Comparison of ENCODE assay signal across 10 cellular contexts in the genomic region with DNA sequence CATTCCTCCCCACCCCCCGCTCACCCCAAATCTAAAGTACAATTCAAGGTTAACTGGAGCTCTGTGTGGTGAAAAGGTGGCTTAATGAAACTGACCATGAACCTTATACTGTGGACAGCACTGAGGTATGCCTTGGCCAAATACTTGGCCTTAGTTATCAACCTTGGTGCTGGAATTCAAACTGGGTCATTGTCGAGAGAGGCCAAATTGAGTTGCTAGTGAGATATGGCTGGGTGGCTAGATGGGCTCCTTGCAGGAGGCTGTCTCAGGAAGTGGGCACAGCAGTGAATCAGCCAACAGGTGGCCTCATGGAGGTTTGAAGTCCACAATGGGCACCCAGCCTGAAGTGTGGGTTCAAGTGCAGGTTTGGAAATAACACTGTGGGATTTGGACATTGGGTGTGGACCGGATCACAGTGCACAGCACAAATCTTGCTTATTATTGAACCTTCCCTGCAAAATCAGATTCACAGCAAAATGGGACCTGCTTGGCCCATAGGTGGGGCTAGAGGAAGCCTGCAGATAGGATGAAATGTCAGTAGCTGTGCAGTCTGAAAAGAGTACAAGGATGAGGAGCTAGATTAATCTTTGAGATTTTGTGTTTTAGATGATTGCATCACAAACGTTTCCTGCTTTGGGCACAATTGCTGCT. TPM values are rescaled to one million over a fixed set of nuclear protein-coding genes. Genes with fewer than 3 reads are reported as not detected.
DNase-seq lines count a peak whose midpoint lies in the region; ATAC-seq and TF ChIP-seq lines count a peak whose summit lies in the region.
"Had no signal": no experiment of that assay in that cellular context is flagged by ENCODE, and none has a peak within 500 bp of the region (broad histone marks: within the 10 kb centered on the region; RNA-seq: fewer than 3 reads in every experiment).

No MANE protein-coding gene starts in this region.

- no peaks in the 10 kb centered on the region for H3F3A ChIP-seq in GM23338 (replicated peaks; ENCODE audit: low read depth)

- H3K4me3 ChIP-seq in AG09309 (ENCODE audit: control insufficient read depth, low read depth, low read length) (no peak overlapping the region), GM23338 (no peak overlapping the region), Panc1 (ENCODE audit: low read depth in 2 of 2, low read length in 2 of 2) (no peak overlapping the region), heart right ventricle (no peak overlapping the region)
- H3K4me3 ChIP-seq: SJCRH30 had no signal

- H3K27ac Mint-ChIP-seq in GM23338: no peak overlapping the region

- no peak overlapping the region for H2AFZ ChIP-seq in GM23338

- H3K36me3 ChIP-seq in GM23338 (ENCODE audit: insufficient read depth) (no peaks in the 10 kb centered on the region), Panc1 (ENCODE audit: control insufficient read depth, insufficient read depth, low read length) (no peaks in the 10 kb centered on the region), heart right ventricle (no peaks in the 10 kb centered on the region)
- H3K36me3 ChIP-seq: SJCRH30 had no signal

- CTCF ChIA-PET in Panc1 (lab: Charles Lee): interaction anchor here (0.5 kb wide), 1 partner anchor 145 kb away, joined by 3 read pairs; no protein-coding TSS in a partner anchor

- H3K27me3 Mint-ChIP-seq in GM23338 (ENCODE audit: insufficient read depth, low read depth, poor library complexity): peaks cover 3% of the 10 kb centered on the region

- no TSS peak for BruUV-seq in Panc1 (replicated peaks; lab: Mats Ljungman, UMichigan)

- H3K9me3 Mint-ChIP-seq in GM23338: no peaks in the 10 kb centered on the region

- no peaks in the 10 kb centered on the region for H3K9me2 ChIP-seq in GM23338 (ENCODE audit: insufficient read depth)

- no peak overlapping the region for H3K4me3 Mint-ChIP-seq in GM23338

- H3K27me3 ChIP-seq in GM23338 (ENCODE audit: insufficient read depth) (no peaks in the 10 kb centered on the region), Panc1 (ENCODE audit: control insufficient read depth, insufficient read depth, low read length) (no peaks in the 10 kb centered on the region), heart right ventricle (no peaks in the 10 kb centered on the region)
- H3K27me3 ChIP-seq: SJCRH30 had no signal

- no peaks in the 10 kb centered on the region for H3K36me3 Mint-ChIP-seq in GM23338 (ENCODE audit: low read depth)

- peaks cover 25% of the 10 kb centered on the region for H3K4me1 ChIP-seq in GM23338 (ENCODE audit: insufficient read depth)
- no peaks in the 10 kb centered on the region; the same call in 1 of the 2 replicates for H3K4me1 ChIP-seq in Panc1 (ENCODE audit: control insufficient read depth, insufficient read depth, low read length)
- peaks cover 0 to 83% (median 64%) of the 10 kb centered on the region in 9 donors for H3K4me1 ChIP-seq in heart right ventricle

- H3K4me1 Mint-ChIP-seq in GM23338: peaks cover 53% of the 10 kb centered on the region

- POLR2A ChIA-PET in Panc1 (lab: Charles Lee): interaction anchor here (0.6 kb wide), 1 partner anchor 26 kb away, joined by 4 read pairs; no protein-coding TSS in a partner anchor

- intact Hi-C loops in Panc1 (cut with micrococcal nuclease; ENCODE audit: unreplicated experiment): no loop called here
- intact Hi-C loops in heart right ventricle (cut with DNase I): loop anchor here in 2 of 10 donors (10.0 kb wide), 2 partner anchors 263 to 663 kb away; no protein-coding TSS in a partner anchor

- H3K9me3 ChIP-seq in Panc1 (ENCODE audit: control insufficient read depth, insufficient read depth, low read depth, low read length): no peaks in the 10 kb centered on the region
- H3K9me3 ChIP-seq in heart right ventricle: no peaks in the 10 kb centered on the region
- H3K9me3 ChIP-seq: SJCRH30 had no signal

- DNase-seq in AG09309 (ENCODE audit: low read depth): no peak
- DNase-seq in GM23338 (ENCODE audit: low spot score): peak; percentile 29
- no peak for DNase-seq in Panc1 (ENCODE audit: low read depth, low spot score)
- DNase-seq in heart right ventricle: no peak
- DNase-seq in islet precursor cell: no peak
- DNase-seq in NK-92 (lab: John Stamatoyannopoulos, UW; ENCODE audit: unreplicated experiment): no peak
- no peak for DNase-seq in activated naive CD4-positive, alpha-beta T cell treated with Interleukin-2 at 50 U/mL for 16 hours
- DNase-seq: cerebellar nuclear complex had no signal

- in situ Hi-C loops in Panc1 (cut with HindIII; ENCODE audit: low pct_unique_long_range_greater_than_20kb, low sequenced_read_pairs): no loop called here

- H3K27ac ChIP-seq in GM23338 (ENCODE audit: low read depth): no peak overlapping the region
- H3K27ac ChIP-seq in Panc1 (ENCODE audit: low read length): no peak overlapping the region
- no peak overlapping the region for H3K27ac ChIP-seq in heart right ventricle
- H3K27ac ChIP-seq: SJCRH30 had no signal

- ATAC-seq in GM23338: peak; percentile 68
- no peak for ATAC-seq in Panc1
- peak in 3 of 8 donors; percentile 24 to 47 (median 41) for ATAC-seq in heart right ventricle
- no peak for ATAC-seq in HG03565 (IDR thresholded peaks at IDR 0.05; ENCODE audit: unreplicated experiment)

- H3K4me2 ChIP-seq in GM23338: no peak overlapping the region

- H4K20me1 ChIP-seq in GM23338 (replicated peaks; ENCODE audit: insufficient read depth): peaks cover 7% of the 10 kb centered on the region; the same call in 1 of the 2 replicates

- WGBS in heart right ventricle, 2 donors: 73 to 77% methylated on average over 4 of the region's 4 CpGs

- TF ChIP-seq CTCF in AG09309 (IDR thresholded peaks at IDR 0.05; ENCODE audit: control insufficient read depth, insufficient read depth, low read depth, low read length, missing control alignments) (peak; percentile 36), GM23338 (conservative IDR thresholded peaks at IDR 0.05; ENCODE audit: low read depth in 2 of 2) (peak; percentile 56 to 69), Panc1 (IDR thresholded peaks at IDR 0.05) (peak; percentile 63), heart right ventricle (IDR thresholded peaks at IDR 0.05) (peak in 6 of 9 donors; percentile 16 to 56 (median 40))

- H3K79me2 ChIP-seq in GM23338 (replicated peaks; ENCODE audit: insufficient read depth): peaks cover 100% of the 10 kb centered on the region

TF ChIP-seq in GM23338, 12 proteins besides CTCF, POLR2A, EP300 and RAD21:
- TF ChIP-seq JUNB (IDR thresholded peaks at IDR 0.05; ENCODE audit: unreplicated experiment) (no peak), POLR2AphosphoS5 (IDR thresholded peaks at IDR 0.05; ENCODE audit: low read depth) (no peak), STAT1 (IDR thresholded peaks at IDR 0.05; ENCODE audit: unreplicated experiment) (no peak)
- TF ChIP-seq, protein P1, sequence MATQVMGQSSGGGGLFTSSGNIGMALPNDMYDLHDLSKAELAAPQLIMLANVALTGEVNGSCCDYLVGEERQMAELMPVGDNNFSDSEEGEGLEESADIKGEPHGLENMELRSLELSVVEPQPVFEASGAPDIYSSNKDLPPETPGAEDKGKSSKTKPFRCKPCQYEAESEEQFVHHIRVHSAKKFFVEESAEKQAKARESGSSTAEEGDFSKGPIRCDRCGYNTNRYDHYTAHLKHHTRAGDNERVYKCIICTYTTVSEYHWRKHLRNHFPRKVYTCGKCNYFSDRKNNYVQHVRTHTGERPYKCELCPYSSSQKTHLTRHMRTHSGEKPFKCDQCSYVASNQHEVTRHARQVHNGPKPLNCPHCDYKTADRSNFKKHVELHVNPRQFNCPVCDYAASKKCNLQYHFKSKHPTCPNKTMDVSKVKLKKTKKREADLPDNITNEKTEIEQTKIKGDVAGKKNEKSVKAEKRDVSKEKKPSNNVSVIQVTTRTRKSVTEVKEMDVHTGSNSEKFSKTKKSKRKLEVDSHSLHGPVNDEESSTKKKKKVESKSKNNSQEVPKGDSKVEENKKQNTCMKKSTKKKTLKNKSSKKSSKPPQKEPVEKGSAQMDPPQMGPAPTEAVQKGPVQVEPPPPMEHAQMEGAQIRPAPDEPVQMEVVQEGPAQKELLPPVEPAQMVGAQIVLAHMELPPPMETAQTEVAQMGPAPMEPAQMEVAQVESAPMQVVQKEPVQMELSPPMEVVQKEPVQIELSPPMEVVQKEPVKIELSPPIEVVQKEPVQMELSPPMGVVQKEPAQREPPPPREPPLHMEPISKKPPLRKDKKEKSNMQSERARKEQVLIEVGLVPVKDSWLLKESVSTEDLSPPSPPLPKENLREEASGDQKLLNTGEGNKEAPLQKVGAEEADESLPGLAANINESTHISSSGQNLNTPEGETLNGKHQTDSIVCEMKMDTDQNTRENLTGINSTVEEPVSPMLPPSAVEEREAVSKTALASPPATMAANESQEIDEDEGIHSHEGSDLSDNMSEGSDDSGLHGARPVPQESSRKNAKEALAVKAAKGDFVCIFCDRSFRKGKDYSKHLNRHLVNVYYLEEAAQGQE (IDR thresholded peaks at IDR 0.05; ENCODE audit: unreplicated experiment): no peak
- TF ChIP-seq, protein P2, sequence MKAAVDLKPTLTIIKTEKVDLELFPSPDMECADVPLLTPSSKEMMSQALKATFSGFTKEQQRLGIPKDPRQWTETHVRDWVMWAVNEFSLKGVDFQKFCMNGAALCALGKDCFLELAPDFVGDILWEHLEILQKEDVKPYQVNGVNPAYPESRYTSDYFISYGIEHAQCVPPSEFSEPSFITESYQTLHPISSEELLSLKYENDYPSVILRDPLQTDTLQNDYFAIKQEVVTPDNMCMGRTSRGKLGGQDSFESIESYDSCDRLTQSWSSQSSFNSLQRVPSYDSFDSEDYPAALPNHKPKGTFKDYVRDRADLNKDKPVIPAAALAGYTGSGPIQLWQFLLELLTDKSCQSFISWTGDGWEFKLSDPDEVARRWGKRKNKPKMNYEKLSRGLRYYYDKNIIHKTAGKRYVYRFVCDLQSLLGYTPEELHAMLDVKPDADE (IDR thresholded peaks at IDR 0.05): no peak

RNA-seq across cellular contexts. Expression of a gene that starts 5.6 kb away (rescaled TPM):
- 45.1 and 47.0 TPM in 2 replicates for total RNA-seq in GM23338 (2014; rRNA removed; shearing (Covaris generic))
- polyA plus RNA-seq in GM23338 (2016; fragmentation: Nextera tagmentation; extraction: Ambion mirVana) (11.8 and 13.6 TPM in 2 replicates), heart right ventricle (10 to 100 TPM; 10.2 to 10.7 TPM)
- total RNA-seq in Panc1 (2021; ENCODE audit: unreplicated experiment) (27.6 TPM), heart right ventricle (10 to 100 TPM; 21.4 to 29.8 (median 23.8) TPM)
- polyA plus RNA-seq in Panc1 (2012; ENCODE audit: insufficient read length): 19.9 TPM
